ENCODE assay signal across 3 cellular contexts in genomic region chr10:125921907-125922306, GRCh38. TPM values are rescaled to one million over a fixed set of nuclear protein-coding genes. Genes with fewer than 3 reads are reported as not detected.
"Had no signal": no experiment of that assay in that cellular context is flagged by ENCODE, and none has a peak within 500 bp of the region (broad histone marks: within the 10 kb centered on the region; RNA-seq: fewer than 3 reads in every experiment).

No MANE protein-coding gene starts in this region.

RNA-seq across cellular contexts. Expression of gene FANK1, which starts 25.5 kb away (rescaled TPM):
- total RNA-seq: natural killer cell treated with Interleukin-12 subunit alpha and Interleukin-12 subunit beta and Interleukin-15 and Interleukin-18, amount 100 ng/mL, for 72 hours; skeletal muscle tissue; thoracic aorta had no signal
